In genomic region chr15:56533741-56534416, GRCh38 we compare ENCODE assay signal across 22 cellular contexts.
DNase-seq lines count a peak whose midpoint lies in the region; ATAC-seq and TF ChIP-seq lines count a peak whose summit lies in the region.
"Had no signal": no experiment of that assay in that cellular context is flagged by ENCODE, and none has a peak within 500 bp of the region (broad histone marks: within the 10 kb centered on the region; RNA-seq: fewer than 3 reads in every experiment).

No MANE protein-coding gene starts in this region.

- H3K36me3 ChIP-seq in BLaER1 treated with 17β-estradiol and CSF1 and Interleukin-3, amounts not matched to agents 10 nM and 100 nM = no peaks in the 10 kb centered on the region
- no peaks in the 10 kb centered on the region for H3K36me3 ChIP-seq in KMS-11 (ENCODE audit: insufficient read depth)
- H3K36me3 ChIP-seq in neural cell (ENCODE audit: insufficient read depth, low read length) = no peaks in the 10 kb centered on the region
- no peaks in the 10 kb centered on the region for H3K36me3 ChIP-seq in CD4-positive, alpha-beta memory T cell (ENCODE audit: insufficient read depth, low read length)
- H3K36me3 ChIP-seq: left lung, upper lobe of right lung had no signal

- H3K4me3 ChIP-seq in BLaER1 treated with 17β-estradiol and CSF1 and Interleukin-3, amounts not matched to agents 10 nM and 100 nM = no peak overlapping the region
- H3K4me3 ChIP-seq in KMS-11 (IDR thresholded peaks at IDR 0.05; ENCODE audit: insufficient read depth, low read depth, low read length) (no peak overlapping the region), neural cell (ENCODE audit: low read length) (no peak overlapping the region)
- no peak overlapping the region for H3K4me3 ChIP-seq in CD4-positive, alpha-beta memory T cell (ENCODE audit: low read length in 2 of 2)
- H3K4me3 ChIP-seq: left lung, psoas muscle, upper lobe of right lung had no signal

- peaks cover 0 to 51% (median 40%) of the 10 kb centered on the region in 10 experiments; a peak in 16 of 20 replicates for H3K4me1 ChIP-seq in BLaER1 treated with 17β-estradiol and CSF1 and Interleukin-3, amounts not matched to agents 10 nM and 100 nM
- peaks cover 32% of the 10 kb centered on the region for H3K4me1 ChIP-seq in KMS-11 (ENCODE audit: low read depth, poor library complexity, severe bottlenecking)
- H3K4me1 ChIP-seq in CD4-positive, alpha-beta memory T cell (ENCODE audit: insufficient read depth, low read length) = peaks cover 7% of the 10 kb centered on the region
- H3K4me1 ChIP-seq: left lung, upper lobe of right lung had no signal

- H4K20me1 ChIP-seq in BLaER1 treated with 17β-estradiol and CSF1 and Interleukin-3, amounts not matched to agents 10 nM and 100 nM = no peaks in the 10 kb centered on the region
- H4K20me1 ChIP-seq in KMS-11 (ENCODE audit: insufficient read depth) = no peaks in the 10 kb centered on the region
- no peaks in the 10 kb centered on the region for H4K20me1 ChIP-seq in neural cell (ENCODE audit: insufficient read depth)

- intact Hi-C loops in CD4-positive, alpha-beta memory T cell (cut with micrococcal nuclease) = no loop called here
- intact Hi-C loops in CD4-positive, alpha-beta T cell (cut with DNase I, micrococcal nuclease) = no loop called here

- no peaks in the 10 kb centered on the region for H3K27me3 Mint-ChIP-seq in stimulated activated naive B cell treated with anti-CD40 and anti-IgM and Interleukin-4, amounts not matched to agents 10 μg/mL and 1 μg/mL and 100 μg/mL, for 72 hours
- H3K27me3 Mint-ChIP-seq in CD4-positive, alpha-beta memory T cell = no peaks in the 10 kb centered on the region
- no peaks in the 10 kb centered on the region for H3K27me3 Mint-ChIP-seq in CD4-positive, alpha-beta T cell
- H3K27me3 Mint-ChIP-seq: activated T-cell treated with anti-CD3 and anti-CD28 coated beads, Interleukin-2, amount 50 U/mL, for 24 hours had no signal

- H3K79me2 ChIP-seq in KMS-11 (ENCODE audit: insufficient read depth, low read depth) (no peaks in the 10 kb centered on the region), neural cell (replicated peaks; ENCODE audit: insufficient read depth, low read length) (no peaks in the 10 kb centered on the region)

- POLR2A ChIA-PET in CD4-positive, alpha-beta memory T cell (lab: Charles Lee; ENCODE audit: partially characterized antibody) = no interaction called here
- POLR2A ChIA-PET in CD4-positive, alpha-beta T cell (lab: Charles Lee) = no interaction called here

- H3K9me2 ChIP-seq in neural cell (ENCODE audit: insufficient read depth, low read length) = no peaks in the 10 kb centered on the region

- peak overlapping the region in 8 of 11 experiments; percentile 18 to 81 (median 68); a peak in 16 of 22 replicates for H3K4me2 ChIP-seq in BLaER1 treated with 17β-estradiol and CSF1 and Interleukin-3, amounts not matched to agents 10 nM and 100 nM
- peak overlapping the region; percentile 7; the same call in 1 of the 2 replicates for H3K4me2 ChIP-seq in KMS-11
- H3K4me2 ChIP-seq in neural cell (ENCODE audit: low read length) = no peak overlapping the region

- no peak overlapping the region for H3K27ac Mint-ChIP-seq in stimulated activated naive B cell treated with anti-CD40 and anti-IgM and Interleukin-4, amounts not matched to agents 10 μg/mL and 1 μg/mL and 100 μg/mL, for 72 hours
- H3K27ac Mint-ChIP-seq in CD4-positive, alpha-beta memory T cell = no peak overlapping the region
- H3K27ac Mint-ChIP-seq in CD4-positive, alpha-beta T cell = no peak overlapping the region
- H3K27ac Mint-ChIP-seq: activated naive CD8-positive, alpha-beta T cell treated with anti-CD3 and anti-CD28 coated beads, Interleukin-2, amount 10 ng/mL, durations not matched to agents 7 days and 5 days; activated T-cell treated with anti-CD3 and anti-CD28 coated beads, Interleukin-2, amount 50 U/mL, for 24 hours had no signal

- ATAC-seq in stimulated activated naive B cell treated with anti-CD40 and anti-IgM and Interleukin-4, amounts not matched to agents 10 μg/mL and 1 μg/mL and 100 μg/mL, for 72 hours (replicated peaks) = no peak
- no peak for ATAC-seq in CD4-positive, alpha-beta T cell (ENCODE audit: poor library complexity)
- no peak for ATAC-seq in GM19023 (IDR thresholded peaks at IDR 0.05; ENCODE audit: unreplicated experiment)
- ATAC-seq: left lung, psoas muscle, upper lobe of right lung had no signal

- H3K4me3 Mint-ChIP-seq in stimulated activated naive B cell treated with anti-CD40 and anti-IgM and Interleukin-4, amounts not matched to agents 10 μg/mL and 1 μg/mL and 100 μg/mL, for 72 hours = no peak overlapping the region
- no peak overlapping the region for H3K4me3 Mint-ChIP-seq in CD4-positive, alpha-beta memory T cell
- no peak overlapping the region for H3K4me3 Mint-ChIP-seq in CD4-positive, alpha-beta T cell
- H3K4me3 Mint-ChIP-seq: activated naive CD8-positive, alpha-beta T cell treated with anti-CD3 and anti-CD28 coated beads, Interleukin-2, amount 10 ng/mL, durations not matched to agents 7 days and 5 days; activated T-cell treated with anti-CD3 and anti-CD28 coated beads, Interleukin-2, amount 50 U/mL, for 24 hours; central memory CD8-positive, alpha-beta T cell had no signal

- no peak for TF ChIP-seq CTCF in KMS-11 (conservative IDR thresholded peaks at IDR 0.05; ENCODE audit: low read depth, low read length)
- TF ChIP-seq CTCF in neural cell (IDR thresholded peaks at IDR 0.05; ENCODE audit: poor library complexity, severe bottlenecking) = no peak
- TF ChIP-seq CTCF in CD4-positive, alpha-beta T cell (IDR thresholded peaks at IDR 0.05) = no peak

- no peaks in the 10 kb centered on the region for H3K36me3 Mint-ChIP-seq in stimulated activated naive B cell treated with anti-CD40 and anti-IgM and Interleukin-4, amounts not matched to agents 10 μg/mL and 1 μg/mL and 100 μg/mL, for 72 hours
- no peaks in the 10 kb centered on the region for H3K36me3 Mint-ChIP-seq in CD4-positive, alpha-beta memory T cell
- no peaks in the 10 kb centered on the region for H3K36me3 Mint-ChIP-seq in CD4-positive, alpha-beta T cell (ENCODE audit: low read depth)
- H3K36me3 Mint-ChIP-seq: activated naive CD8-positive, alpha-beta T cell treated with anti-CD3 and anti-CD28 coated beads, Interleukin-2, amount 10 ng/mL, durations not matched to agents 7 days and 5 days had no signal

- H3K27me3 ChIP-seq in BLaER1 treated with 17β-estradiol and CSF1 and Interleukin-3, amounts not matched to agents 10 nM and 100 nM = no peaks in the 10 kb centered on the region
- H3K27me3 ChIP-seq in KMS-11 (ENCODE audit: insufficient read depth, low read depth) (no peaks in the 10 kb centered on the region), neural cell (ENCODE audit: insufficient read depth, low read depth, low read length) (no peaks in the 10 kb centered on the region)
- no peaks in the 10 kb centered on the region for H3K27me3 ChIP-seq in CD4-positive, alpha-beta memory T cell (ENCODE audit: insufficient read depth, low read length)
- H3K27me3 ChIP-seq in CD4-positive, alpha-beta T cell (ENCODE audit: control insufficient read depth, insufficient read depth, low read length) = no peaks in the 10 kb centered on the region
- H3K27me3 ChIP-seq: left lung, upper lobe of right lung had no signal

- no peak for TF ChIP-seq EP300 in neural cell (conservative IDR thresholded peaks at IDR 0.05; ENCODE audit: poor library complexity, severe bottlenecking)

- H3K4me1 Mint-ChIP-seq in stimulated activated naive B cell treated with anti-CD40 and anti-IgM and Interleukin-4, amounts not matched to agents 10 μg/mL and 1 μg/mL and 100 μg/mL, for 72 hours = peaks cover 8 to 14% of the 10 kb centered on the region in 2 donors
- peaks cover 10 to 16% (median 11%) of the 10 kb centered on the region in 4 donors for H3K4me1 Mint-ChIP-seq in CD4-positive, alpha-beta memory T cell
- H3K4me1 Mint-ChIP-seq in CD4-positive, alpha-beta T cell (ENCODE audit: low read depth) = peaks cover 14% of the 10 kb centered on the region

- 0 out of 2 replicates have a peak overlapping the region, but pooled peaks have one; percentile 12 for H2AFZ ChIP-seq in KMS-11 (ENCODE audit: low read depth)
- H2AFZ ChIP-seq in neural cell (ENCODE audit: low read depth, low read length) = no peak overlapping the region

- no peaks in the 10 kb centered on the region for H3K9me3 Mint-ChIP-seq in stimulated activated naive B cell treated with anti-CD40 and anti-IgM and Interleukin-4, amounts not matched to agents 10 μg/mL and 1 μg/mL and 100 μg/mL, for 72 hours
- H3K9me3 Mint-ChIP-seq in CD4-positive, alpha-beta memory T cell = no peaks in the 10 kb centered on the region
- no peaks in the 10 kb centered on the region for H3K9me3 Mint-ChIP-seq in CD4-positive, alpha-beta T cell
- H3K9me3 Mint-ChIP-seq: activated T-cell treated with anti-CD3 and anti-CD28 coated beads, Interleukin-2, amount 50 U/mL, for 24 hours; central memory CD8-positive, alpha-beta T cell had no signal

- no peaks in the 10 kb centered on the region; a peak in 1 of 22 replicates for H3K9me3 ChIP-seq in BLaER1 treated with 17β-estradiol and CSF1 and Interleukin-3, amounts not matched to agents 10 nM and 100 nM (replicated peaks in 1 of 11)
- H3K9me3 ChIP-seq in neural cell (ENCODE audit: low read length) = no peaks in the 10 kb centered on the region
- no peaks in the 10 kb centered on the region for H3K9me3 ChIP-seq in CD4-positive, alpha-beta memory T cell (ENCODE audit: control insufficient read depth in 1 of 2, low read length in 2 of 2)
- H3K9me3 ChIP-seq in CD4-positive, alpha-beta T cell (ENCODE audit: control insufficient read depth, low read length) = no peaks in the 10 kb centered on the region
- H3K9me3 ChIP-seq: left lung, psoas muscle, upper lobe of right lung had no signal

- H3K9ac ChIP-seq in BLaER1 treated with 17β-estradiol and CSF1 and Interleukin-3, amounts not matched to agents 10 nM and 100 nM = peak overlapping the region in 1 of 11 experiments; percentile 11; a peak in 1 of 22 replicates
- no peak overlapping the region for H3K9ac ChIP-seq in KMS-11
- H3K9ac ChIP-seq in neural cell (ENCODE audit: low read length) = no peak overlapping the region

- TF ChIP-seq RAD21 in neural cell (conservative IDR thresholded peaks at IDR 0.05) = no peak

- CTCF ChIA-PET in CD4-positive, alpha-beta memory T cell (lab: Charles Lee; ENCODE audit: partially characterized antibody) = interaction anchor here (1.0 kb wide), 1 partner anchor 43 kb away, joined by 4 read pairs; no protein-coding TSS in a partner anchor
- CTCF ChIA-PET in CD4-positive, alpha-beta T cell (lab: Charles Lee) = no interaction called here

- no peaks in the 10 kb centered on the region for H3F3A ChIP-seq in neural cell (ENCODE audit: insufficient read depth, low read length, poor library complexity, severe bottlenecking)

- peak overlapping the region in 2 of 11 experiments; percentile 17 to 24; a peak in 2 of 22 replicates for H3K27ac ChIP-seq in BLaER1 treated with 17β-estradiol and CSF1 and Interleukin-3, amounts not matched to agents 10 nM and 100 nM
- peak overlapping the region; percentile 6; the same call in 1 of the 2 replicates for H3K27ac ChIP-seq in KMS-11
- H3K27ac ChIP-seq in angular gyrus (ENCODE audit: low read depth, low read length) = peak overlapping the region; percentile 89
- H3K27ac ChIP-seq in neural cell (ENCODE audit: low read length) = peak overlapping the region; percentile 34
- no peak overlapping the region for H3K27ac ChIP-seq in CD4-positive, alpha-beta memory T cell (ENCODE audit: low read depth, low read length)
- no peak overlapping the region for H3K27ac ChIP-seq in CD4-positive, alpha-beta T cell (ENCODE audit: low read depth, low read length)
- H3K27ac ChIP-seq: epithelial cell of prostate, HL-60, left lung, psoas muscle, upper lobe of right lung had no signal

- no peak for DNase-seq in stimulated activated naive B cell treated with anti-CD40 and anti-IgM and Interleukin-4, amounts not matched to agents 10 μg/mL and 1 μg/mL and 100 μg/mL, for 72 hours
- no peak for DNase-seq in CD4-positive, alpha-beta memory T cell
- DNase-seq in CD4-positive, alpha-beta T cell = no peak
- DNase-seq: activated CD4-positive, alpha-beta T cell treated with anti-CD3 and anti-CD28 coated beads for 4 hours; activated gamma-delta T cell; activated naive CD8-positive, alpha-beta T cell treated with anti-CD3 and anti-CD28 coated beads, Interleukin-2, amount 10 ng/mL, durations not matched to agents 7 days and 5 days; activated T-cell treated with anti-CD3 and anti-CD28 coated beads, Interleukin-2, amount 50 U/mL, for 24 hours; GOT3; left lung; mesendoderm; NCI-H1930; OCI-M1; psoas muscle; upper lobe of right lung had no signal

Comparison
In these comparisons a context has a peak if more than half of its experiments do, and no peak if none do; other contexts are left out.
1. H3K27ac ChIP-seq: peak in KMS-11 (single experiment), angular gyrus (single experiment) and neural cell (single experiment); none in CD4-positive, alpha-beta memory T cell (single experiment) and CD4-positive, alpha-beta T cell (single experiment).